Comparison of ENCODE assay signal across 22 cellular contexts in the genomic region with DNA sequence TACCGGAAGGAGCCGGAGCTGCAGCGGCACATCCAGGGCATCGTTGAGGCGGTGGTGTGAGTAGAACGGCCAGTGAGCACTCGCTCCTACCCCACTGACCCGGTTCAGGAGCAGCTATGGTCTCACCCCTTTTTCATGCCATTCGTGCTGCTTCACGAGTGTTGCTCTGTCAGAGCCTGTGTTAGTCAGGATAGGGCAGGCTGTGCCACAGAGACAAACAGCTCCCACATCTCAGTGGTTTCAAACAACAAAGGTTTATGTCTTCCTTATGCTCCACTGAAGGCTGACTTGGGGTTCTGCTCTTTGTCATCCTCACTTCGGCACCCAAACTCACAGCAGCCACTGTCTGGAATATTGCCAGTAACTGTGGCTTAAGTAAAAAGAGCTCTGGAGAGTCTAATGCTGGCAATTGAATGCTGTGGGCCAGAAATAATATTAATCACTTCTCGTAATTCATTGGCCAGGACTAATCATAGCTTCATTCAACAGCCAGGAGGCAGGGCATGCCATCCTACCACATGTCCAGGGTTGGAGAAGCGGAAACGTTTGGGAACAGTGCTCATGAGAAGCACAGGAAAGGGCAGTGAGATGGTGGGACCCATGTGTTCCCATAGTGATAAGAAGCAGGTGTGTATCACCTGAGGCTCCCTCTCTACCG. TPM values are rescaled to one million over a fixed set of nuclear protein-coding genes. Genes with fewer than 3 reads are reported as not detected.
DNase-seq lines count a peak whose midpoint lies in the region; ATAC-seq and TF ChIP-seq lines count a peak whose summit lies in the region.
"Had no signal": no experiment of that assay in that cellular context is flagged by ENCODE, and none has a peak within 500 bp of the region (broad histone marks: within the 10 kb centered on the region; RNA-seq: fewer than 3 reads in every experiment).

No MANE protein-coding gene starts in this region.

- H3K4me3 ChIP-seq in right cardiac atrium (ENCODE audit: low read length) (no peak overlapping the region), Karpas-422 (ENCODE audit: low read length) (peak overlapping the region; percentile 36; the same call in 1 of the 2 replicates), esophagus squamous epithelium (no peak overlapping the region)

- no peaks in the 10 kb centered on the region for H4K20me1 ChIP-seq in Karpas-422 (ENCODE audit: insufficient read depth, low read depth, low read length)

- TF ChIP-seq POLR2A in esophagus squamous epithelium (IDR thresholded peaks at IDR 0.05): no peak

- no peak overlapping the region for H3K27ac ChIP-seq in right cardiac atrium (ENCODE audit: low read length)
- H3K27ac ChIP-seq in Karpas-422 (ENCODE audit: low read length): peak overlapping the region; percentile 97
- peak overlapping the region; percentile 78 to 92 (median 82) for H3K27ac ChIP-seq in esophagus squamous epithelium
- H3K27ac ChIP-seq in temporal lobe (ENCODE audit: low read depth, low read length): peak overlapping the region; percentile 79
- H3K27ac ChIP-seq: KMS-11 had no signal

- peaks cover 21% of the 10 kb centered on the region; the same call in 1 of the 2 replicates for H3K79me2 ChIP-seq in Karpas-422 (ENCODE audit: low read length)

- whole genome bisulfite sequencing in right cardiac atrium: 86% methylated on average over 15 of the region's 15 CpGs
- 74 to 94% methylated on average over 7 to 10 of the region's 15 CpGs for WGBS in esophagus squamous epithelium, 2 donors

- H3K36me3 ChIP-seq in Karpas-422 (ENCODE audit: insufficient read depth, low read length) (peaks cover 39% of the 10 kb centered on the region), esophagus squamous epithelium (peaks cover 6 to 54% (median 24%) of the 10 kb centered on the region in 3 donors)

- TF ChIP-seq CTCF in esophagus squamous epithelium (IDR thresholded peaks at IDR 0.05): no peak

- H3K9me2 ChIP-seq in Karpas-422 (replicated peaks; ENCODE audit: insufficient read depth, low read length): no peaks in the 10 kb centered on the region
- H3K9me2 ChIP-seq: SK-N-SH had no signal

- H3K4me1 ChIP-seq in right cardiac atrium (ENCODE audit: control insufficient read depth, insufficient read depth, low read length) (peaks cover 5% of the 10 kb centered on the region), Karpas-422 (ENCODE audit: low read length) (peaks cover 75% of the 10 kb centered on the region), esophagus squamous epithelium (peaks cover 12 to 69% (median 24%) of the 10 kb centered on the region in 3 donors)

- peak overlapping the region; percentile 65 for H3K4me2 ChIP-seq in Karpas-422 (ENCODE audit: low read depth, low read length, poor library complexity, severe bottlenecking)
- H3K4me2 ChIP-seq: KMS-11, SK-N-SH had no signal

- H3K27me3 ChIP-seq in right cardiac atrium (ENCODE audit: control insufficient read depth, insufficient read depth) (no peaks in the 10 kb centered on the region), Karpas-422 (ENCODE audit: low read length) (no peaks in the 10 kb centered on the region), esophagus squamous epithelium (no peaks in the 10 kb centered on the region)

- peak; percentile 44 for ATAC-seq in Right ventricle myocardium inferior
- no peak for ATAC-seq in right cardiac atrium

- H3K9me3 ChIP-seq in right cardiac atrium (ENCODE audit: control insufficient read depth, low read length) (no peaks in the 10 kb centered on the region), Karpas-422 (ENCODE audit: low read length) (peaks cover 3% of the 10 kb centered on the region; the same call in 1 of the 2 replicates), esophagus squamous epithelium (peaks cover 0 to 3% (median 0%) of the 10 kb centered on the region in 3 donors)

- H2AFZ ChIP-seq in Karpas-422 (ENCODE audit: low read length): no peak overlapping the region

- intact Hi-C loops in Right ventricle myocardium inferior (cut with DNase I) (no loop called here), right cardiac atrium (cut with DNase I) (no loop called here), esophagus squamous epithelium (cut with DNase I) (no loop called here)

- peak overlapping the region; percentile 52 for H3K9ac ChIP-seq in Karpas-422 (ENCODE audit: low read length)
- H3K9ac ChIP-seq: KMS-11, SK-N-SH had no signal

- no peak for DNase-seq in Right ventricle myocardium inferior (ENCODE audit: missing footprints)
- DNase-seq in right cardiac atrium: no peak
- no peak for DNase-seq in Karpas-422
- DNase-seq in esophagus squamous epithelium (lab: John Stamatoyannopoulos, UW): no peak
- no peak for DNase-seq in activated gamma-delta T cell (lab: John Stamatoyannopoulos, UW)
- DNase-seq in midbrain (lab: John Stamatoyannopoulos, UW): no peak
- DNase-seq in NCI-H2227 treated with DMSO at 0.1 percent for 48 hours (lab: John Stamatoyannopoulos, UW): no peak
- DNase-seq: GDM1, GOT3, HCEC 1CT, MV-4-11, NCI-H1105 treated with DMSO at 0.1 percent for 48 hours, NCI-H1694, NCI-H2081 treated with DMSO at 0.1 percent for 48 hours, NCI-H2171 treated with DMSO at 0.1 percent for 48 hours, NCI-H446, NCI-H526 treated with DMSO at 0.1 percent for 48 hours, SIG-M5, SK-N-SH had no signal

RNA-seq across cellular contexts. Expression of a gene that starts 28.5 kb away (rescaled TPM):
- total RNA-seq in Right ventricle myocardium inferior (32.2 TPM), right cardiac atrium (10 to 100 TPM; 20.6 to 25.7 (median 23.2) TPM), esophagus squamous epithelium (10 to 100 TPM; 14.5 to 29.3 (median 18.0) TPM), temporal lobe (0.49 TPM)
- polyA plus RNA-seq in right cardiac atrium: 10.4 TPM
- 17.0 and 30.0 TPM in 2 replicates for total RNA-seq in Karpas-422 (2014; rRNA removed; shearing (Covaris generic); ENCODE audit: low replicate concordance)
- polyA plus RNA-seq: CD14-positive monocyte had no signal

RNA-seq across cellular contexts. Expression of a gene that starts 58.5 kb away (rescaled TPM):
- total RNA-seq in Right ventricle myocardium inferior: 202 TPM
- 100 to 1,000 TPM; 197 to 433 (median 236) TPM for total RNA-seq in right cardiac atrium
- 74.5 TPM for polyA plus RNA-seq in right cardiac atrium
- total RNA-seq in Karpas-422 (2014; rRNA removed; shearing (Covaris generic); ENCODE audit: low replicate concordance): 193 and 274 TPM in 2 replicates
- 100 to 1,000 TPM; 223 to 388 (median 301) TPM for total RNA-seq in esophagus squamous epithelium
- total RNA-seq in temporal lobe: 260 TPM

Comparison
In these comparisons a context has a peak if more than half of its experiments do, and no peak if none do; other contexts are left out.
1. RNA of a gene that starts 28.5 kb away (total RNA-seq): 32.2 TPM in Right ventricle myocardium inferior (single experiment), 20.6 to 25.7 TPM in right cardiac atrium, 14.5 to 29.3 TPM in esophagus squamous epithelium and 17.0 to 30.0 TPM in Karpas-422; 0.49 TPM in temporal lobe (single experiment); every median in the first group is over 10 times any median in the second.